22 cellular contexts compared by ENCODE assay signal in genomic region chr9:77750981-77751340, GRCh38.
DNase-seq lines count a peak whose midpoint lies in the region; ATAC-seq and TF ChIP-seq lines count a peak whose summit lies in the region.
"Had no signal": no experiment of that assay in that cellular context is flagged by ENCODE, and none has a peak within 500 bp of the region (broad histone marks: within the 10 kb centered on the region; RNA-seq: fewer than 3 reads in every experiment).

No MANE protein-coding gene starts in this region.

- no peaks in the 10 kb centered on the region for H3K9me3 ChIP-seq in hepatocyte (ENCODE audit: low read depth)
- H3K9me3 ChIP-seq: BLaER1, thyroid gland had no signal

- intact Hi-C loops in cardiac septum (cut with DNase I) = loop anchor here (10.0 kb wide), 1 partner anchor 76 kb away; no protein-coding TSS in a partner anchor
- intact Hi-C loops in activated CD8-positive, alpha-beta T cell treated with anti-CD3 and anti-CD28 coated beads for 36 hours (cut with micrococcal nuclease) = loop anchor here (2.0 to 10.0 kb wide), 2 partner anchors 106 to 292 kb away; partner anchors contain the start of gene GNA14

- peaks cover 23% of the 10 kb centered on the region for H3K4me1 Mint-ChIP-seq in WTC11
- H3K4me1 Mint-ChIP-seq in activated CD8-positive, alpha-beta T cell treated with anti-CD3 and anti-CD28 coated beads for 36 hours (ENCODE audit: low read depth) = peaks cover 45% of the 10 kb centered on the region

- no peaks in the 10 kb centered on the region for H3K36me3 ChIP-seq in hepatocyte (replicated peaks; ENCODE audit: insufficient read depth, low read depth)
- H3K36me3 ChIP-seq: thyroid gland had no signal

- no peak overlapping the region for H3K4me2 ChIP-seq in hepatocyte
- H3K4me2 ChIP-seq: BLaER1, GM23338 had no signal

- no peak overlapping the region for H3K4me3 ChIP-seq in hepatocyte
- H3K4me3 ChIP-seq: BLaER1, GM23338, thyroid gland had no signal

- TF ChIP-seq CTCF in WTC11 (IDR thresholded peaks at IDR 0.05) (no peak), hepatocyte (IDR thresholded peaks at IDR 0.05; ENCODE audit: poor library complexity) (no peak)
- TF ChIP-seq CTCF in activated CD8-positive, alpha-beta T cell treated with anti-CD3 and anti-CD28 coated beads for 36 hours (IDR thresholded peaks at IDR 0.05) = no peak

- 0 out of 2 replicates have a peak overlapping the region, but pooled peaks have one; percentile 6 for H3K27ac Mint-ChIP-seq in WTC11
- H3K27ac Mint-ChIP-seq in activated CD8-positive, alpha-beta T cell treated with anti-CD3 and anti-CD28 coated beads for 36 hours = no peak overlapping the region
- H3K27ac Mint-ChIP-seq: activated CD8-positive, alpha-beta T cell treated with anti-CD3 and anti-CD28 coated beads, Interleukin-2, amount 10 ng/mL, durations not matched to agents 7 days and 5 days; activated T-cell treated with anti-CD3 and anti-CD28 coated beads, Interleukin-2, amount 50 U/mL, for 24 hours; GM23338; immature natural killer cell; stimulated activated naive B cell treated with anti-CD40 and anti-IgM and Interleukin-4, amounts not matched to agents 10 μg/mL and 1 μg/mL and 100 μg/mL, for 72 hours had no signal

- H3K4me1 ChIP-seq in hepatocyte (ENCODE audit: insufficient read depth) = peaks cover 10% of the 10 kb centered on the region
- H3K4me1 ChIP-seq: BLaER1, foreskin keratinocyte had no signal

- H3K27me3 ChIP-seq in hepatocyte = no peaks in the 10 kb centered on the region
- H3K27me3 ChIP-seq: BLaER1, foreskin keratinocyte, thyroid gland had no signal

- no peaks in the 10 kb centered on the region for H3K9me2 ChIP-seq in hepatocyte (replicated peaks; ENCODE audit: insufficient read depth)

- DNase-seq in NCI-H82 (lab: John Stamatoyannopoulos, UW) = peak; percentile 61
- no peak for DNase-seq in NCI-H82 treated with DMSO at 0.1 percent for 48 hours (lab: John Stamatoyannopoulos, UW; ENCODE audit: unreplicated experiment)
- DNase-seq in WTC11 (ENCODE audit: low spot score) = no peak
- no peak for DNase-seq in hepatocyte (ENCODE audit: low spot score)
- no peak for DNase-seq in substantia nigra (lab: John Stamatoyannopoulos, UW)
- DNase-seq in NCI-H2171 (lab: John Stamatoyannopoulos, UW) = no peak
- DNase-seq in cardiac septum (ENCODE audit: low spot score) = no peak
- DNase-seq in activated CD8-positive, alpha-beta T cell treated with anti-CD3 and anti-CD28 coated beads for 36 hours = no peak
- DNase-seq: activated CD4-positive, CD25-positive, alpha-beta regulatory T cell treated with anti-CD3 and anti-CD28 coated beads, Interleukin-2, amount 50 U/mL, for 72 hours; activated T-cell treated with anti-CD3 and anti-CD28 coated beads, Interleukin-2, amount 50 U/mL, for 24 hours; central memory CD4-positive, alpha-beta T cell; NCI-H446 treated with DMSO at 0.1 percent for 48 hours; stimulated activated naive B cell treated with anti-CD40 and anti-IgM and Interleukin-4, amounts not matched to agents 10 μg/mL and 1 μg/mL and 100 μg/mL, for 72 hours; thyroid gland had no signal

- peaks cover 12% of the 10 kb centered on the region for H3K9me3 Mint-ChIP-seq in WTC11
- H3K9me3 Mint-ChIP-seq in activated CD8-positive, alpha-beta T cell treated with anti-CD3 and anti-CD28 coated beads for 36 hours = peaks cover 5% of the 10 kb centered on the region
- H3K9me3 Mint-ChIP-seq: activated T-cell treated with anti-CD3 and anti-CD28 coated beads, Interleukin-2, amount 50 U/mL, for 24 hours; GM23338; immature natural killer cell; stimulated activated naive B cell treated with anti-CD40 and anti-IgM and Interleukin-4, amounts not matched to agents 10 μg/mL and 1 μg/mL and 100 μg/mL, for 72 hours had no signal

- peaks cover 6% of the 10 kb centered on the region for H3K79me2 ChIP-seq in hepatocyte

- no peaks in the 10 kb centered on the region for H4K20me1 ChIP-seq in hepatocyte (ENCODE audit: insufficient read depth, poor library complexity, severe bottlenecking)
- H4K20me1 ChIP-seq: BLaER1 had no signal

- no peak overlapping the region for H2AFZ ChIP-seq in hepatocyte
- H2AFZ ChIP-seq: GM23338 had no signal

- no peak overlapping the region for H3K4me3 Mint-ChIP-seq in WTC11
- H3K4me3 Mint-ChIP-seq in activated CD8-positive, alpha-beta T cell treated with anti-CD3 and anti-CD28 coated beads for 36 hours = no peak overlapping the region
- H3K4me3 Mint-ChIP-seq: activated CD8-positive, alpha-beta T cell treated with anti-CD3 and anti-CD28 coated beads, Interleukin-2, amount 10 ng/mL, durations not matched to agents 7 days and 5 days; activated T-cell treated with anti-CD3 and anti-CD28 coated beads, Interleukin-2, amount 50 U/mL, for 24 hours; GM23338; immature natural killer cell; stimulated activated naive B cell treated with anti-CD40 and anti-IgM and Interleukin-4, amounts not matched to agents 10 μg/mL and 1 μg/mL and 100 μg/mL, for 72 hours had no signal

- H3K27ac ChIP-seq in hepatocyte = peak overlapping the region; percentile 60
- H3K27ac ChIP-seq in substantia nigra (ENCODE audit: low read depth, low read length, poor library complexity, severe bottlenecking) = peak overlapping the region; percentile 33
- H3K27ac ChIP-seq: 22Rv1, BLaER1, epithelial cell of prostate, foreskin keratinocyte, RWPE1, thyroid gland had no signal

- CTCF ChIA-PET in WTC11 (lab: Charles Lee) = interaction anchor here (0.6 to 2.9 kb wide), 19 partner anchors 9 to 371 kb away, joined by 3 to 36 read pairs (median 4); partner anchors contain the start of gene GNA14
- CTCF ChIA-PET in activated CD8-positive, alpha-beta T cell treated with anti-CD3 and anti-CD28 coated beads for 36 hours (lab: Charles Lee) = interaction anchor here (0.9 to 5.4 kb wide), 15 partner anchors 9 to 584 kb away, joined by 3 to 28 read pairs (median 5); no protein-coding TSS in a partner anchor

- ATAC-seq in WTC11 = no peak
- ATAC-seq in activated CD8-positive, alpha-beta T cell treated with anti-CD3 and anti-CD28 coated beads for 36 hours = no peak
- ATAC-seq: activated CD8-positive, alpha-beta T cell treated with anti-CD3 and anti-CD28 coated beads, Interleukin-2, amount 10 ng/mL, durations not matched to agents 7 days and 5 days had no signal

- H3K27me3 Mint-ChIP-seq in WTC11 (ENCODE audit: low read depth) = no peaks in the 10 kb centered on the region; the same call in 1 of the 2 replicates
- no peaks in the 10 kb centered on the region for H3K27me3 Mint-ChIP-seq in activated CD8-positive, alpha-beta T cell treated with anti-CD3 and anti-CD28 coated beads for 36 hours
- H3K27me3 Mint-ChIP-seq: activated T-cell treated with anti-CD3 and anti-CD28 coated beads, Interleukin-2, amount 50 U/mL, for 24 hours had no signal

- 76% methylated on average over 1 of the region's 1 CpG for WGBS in hepatocyte (ENCODE audit: low lambda C conversion rate, missing lambda C conversion rate)

- peaks cover 6% of the 10 kb centered on the region for H3K36me3 Mint-ChIP-seq in WTC11
- H3K36me3 Mint-ChIP-seq in activated CD8-positive, alpha-beta T cell treated with anti-CD3 and anti-CD28 coated beads for 36 hours (ENCODE audit: low read depth) = peaks cover 9% of the 10 kb centered on the region
- H3K36me3 Mint-ChIP-seq: immature natural killer cell; stimulated activated naive B cell treated with anti-CD40 and anti-IgM and Interleukin-4, amounts not matched to agents 10 μg/mL and 1 μg/mL and 100 μg/mL, for 72 hours had no signal

- POLR2A ChIA-PET in WTC11 (lab: Charles Lee) = interaction anchor here (1.6 kb wide), 1 partner anchor 77 kb away, joined by 3 read pairs; no protein-coding TSS in a partner anchor
- POLR2A ChIA-PET in activated CD8-positive, alpha-beta T cell treated with anti-CD3 and anti-CD28 coated beads for 36 hours (lab: Charles Lee) = no interaction called here

TF ChIP-seq in WTC11, 78 proteins besides CTCF, POLR2A, EP300 and RAD21 (continues in another document):
- no peak for TF ChIP-seq AR (CRISPR knock-in tag; IDR thresholded peaks at IDR 0.05)
- TF ChIP-seq PREB (CRISPR knock-in tag; IDR thresholded peaks at IDR 0.05; ENCODE audit: borderline replicate concordance) = no peak
- no peak for TF ChIP-seq FOXJ3 (CRISPR knock-in tag; IDR thresholded peaks at IDR 0.05; ENCODE audit: borderline replicate concordance)
- no peak for TF ChIP-seq NR1H2 (CRISPR knock-in tag; IDR thresholded peaks at IDR 0.05)
- no peak for TF ChIP-seq MAX (CRISPR knock-in tag; IDR thresholded peaks at IDR 0.05)
